ENCODE assay signal across 26 cellular contexts in genomic region chr13:94160875-94161274, GRCh38.
"Had no signal": no experiment of that assay in that cellular context is flagged by ENCODE, and none has a peak within 500 bp of the region (broad histone marks: within the 10 kb centered on the region; RNA-seq: fewer than 3 reads in every experiment).

No MANE protein-coding gene starts in this region.

- H3K4me3 ChIP-seq: dorsolateral prefrontal cortex, gastrocnemius medialis, lung, neural progenitor cell, right atrium auricular region, smooth muscle cell, suprapubic skin, transverse colon, upper lobe of right lung, uterus had no signal

- ATAC-seq: esophagus mucosa; gastrocnemius medialis; left lobe of liver; naive thymus-derived CD4-positive, alpha-beta T cell; sciatic nerve; stimulated activated naive CD8-positive, alpha-beta T cell treated with anti-CD3 and anti-CD28 coated beads, Interleukin-15, amount 100 ng/mL, for 72 hours; upper lobe of right lung had no signal

- DNase-seq: dorsolateral prefrontal cortex; effector CD4-positive, alpha-beta T cell; foreskin fibroblast; gastrocnemius medialis; head of caudate nucleus; kidney; mesendoderm; midbrain; naive thymus-derived CD4-positive, alpha-beta T cell; stimulated activated CD4-positive, alpha-beta T cell treated with anti-CD3 and anti-CD28 coated beads, Interleukin-12 subunit alpha, Interleukin-12 subunit beta, amount 100 ng/mL, for 4 hours; stimulated activated CD4-positive, alpha-beta T cell treated with anti-CD3 and anti-CD28 coated beads, Interleukin-1b, Interleukin-23, amount 100 ng/mL, for 48 hours; stimulated activated CD4-positive, alpha-beta T cell treated with anti-CD3 and anti-CD28 coated beads, Interleukin-4, amount 100 ng/mL, for 1 hour; stimulated activated CD8-positive, alpha-beta memory T cell treated with anti-CD3 and anti-CD28 coated beads, Interleukin-4, amount 100 ng/mL, for 48 hours; stimulated activated naive CD4-positive, alpha-beta T cell; stimulated activated naive CD8-positive, alpha-beta T cell treated with anti-CD3 and anti-CD28 coated beads, Interleukin-15, amount 100 ng/mL, for 72 hours; transverse colon; upper lobe of right lung; uterus had no signal
